28 cellular contexts compared by ENCODE assay signal in genomic region chr12:52740591-52740990, GRCh38. TPM values are rescaled to one million over a fixed set of nuclear protein-coding genes. Genes with fewer than 3 reads are reported as not detected.
DNase-seq lines count a peak whose midpoint lies in the region; ATAC-seq, FAIRE-seq and TF ChIP-seq lines count a peak whose summit lies in the region.
"Had no signal": no experiment of that assay in that cellular context is flagged by ENCODE, and none has a peak within 500 bp of the region (broad histone marks: within the 10 kb centered on the region; RNA-seq: fewer than 3 reads in every experiment).

No MANE protein-coding gene starts in this region.

- H3K4me3 ChIP-seq in pancreas (no peak overlapping the region), mucosa of descending colon (no peak overlapping the region)
- H3K4me3 ChIP-seq: BLaER1, dorsolateral prefrontal cortex, GM12878, left lung, smooth muscle cell had no signal

- H3K4me1 ChIP-seq in pancreas, result no peaks in the 10 kb centered on the region
- H3K4me1 ChIP-seq in mucosa of descending colon (ENCODE audit: low read depth), result no peaks in the 10 kb centered on the region
- H3K4me1 ChIP-seq: BLaER1, left lung had no signal

- intact Hi-C loops in pancreas (cut with DNase I) (no loop called here), mucosa of descending colon (cut with DNase I, micrococcal nuclease) (no loop called here)

- no peaks in the 10 kb centered on the region for H3K9me3 ChIP-seq in pancreas
- no peaks in the 10 kb centered on the region for H3K9me3 ChIP-seq in mucosa of descending colon
- H3K9me3 ChIP-seq: BLaER1, left lung had no signal

- ATAC-seq in pancreas (peak in 3 of 4 donors; percentile 22 to 76 (median 50)), GM18511 (IDR thresholded peaks at IDR 0.05; ENCODE audit: unreplicated experiment) (no peak), mucosa of descending colon (no peak), HG03520 (IDR thresholded peaks at IDR 0.05; ENCODE audit: unreplicated experiment) (no peak)

- H3K36me3 ChIP-seq in pancreas (no peaks in the 10 kb centered on the region), mucosa of descending colon (ENCODE audit: low read depth) (no peaks in the 10 kb centered on the region)
- H3K36me3 ChIP-seq: BLaER1, left lung had no signal

- TF ChIP-seq CTCF in pancreas (IDR thresholded peaks at IDR 0.05), result no peak
- TF ChIP-seq CTCF in mucosa of descending colon (IDR thresholded peaks at IDR 0.05), result no peak

- peak; percentile 3 for DNase-seq in NCI-H510A treated with DMSO at 0.1 percent for 48 hours (lab: John Stamatoyannopoulos, UW)
- DNase-seq in NCI-H510A (lab: John Stamatoyannopoulos, UW), result no peak
- DNase-seq in NCI-H1436 (lab: John Stamatoyannopoulos, UW), result peak; percentile 64
- peak; percentile 81 for DNase-seq in NCI-H2196 treated with DMSO at 0.1 percent for 48 hours (lab: John Stamatoyannopoulos, UW; ENCODE audit: unreplicated experiment)
- DNase-seq in pancreas, result no peak
- DNase-seq in mucosa of descending colon, result no peak
- DNase-seq: activated CD4-positive, alpha-beta T cell treated with anti-CD3 and anti-CD28 coated beads, Interleukin-2, amount 10 ng/mL, durations not matched to agents 7 days and 5 days; amniotic stem cell; dorsolateral prefrontal cortex; left lung; NCI-H1417 treated with DMSO at 0.1 percent for 48 hours; Right ventricle myocardium superior; stimulated activated CD4-positive, alpha-beta T cell treated with anti-CD3 and anti-CD28 coated beads, Interleukin-4, amount 100 ng/mL, for 4 hours had no signal

- no peak for FAIRE-seq in pancreas (lab: Jason Lieb, UNC)
- FAIRE-seq: A204.1, GM19239, HTR-8/SVneo had no signal

- no peaks in the 10 kb centered on the region for H3K27me3 ChIP-seq in pancreas
- H3K27me3 ChIP-seq: BLaER1 had no signal

- no peak overlapping the region for H3K27ac ChIP-seq in pancreas
- H3K27ac ChIP-seq: BLaER1, dorsolateral prefrontal cortex, left lung had no signal

RNA-seq across cellular contexts. Expression of gene KRT76, which starts 36.6 kb away (rescaled TPM):
- total RNA-seq in pancreas (not detected), mucosa of descending colon (not detected)
- not detected for polyA plus RNA-seq in pancreas
- total RNA-seq: activated CD4-positive, alpha-beta T cell treated with anti-CD3 and anti-CD28 coated beads, Interleukin-2, amount 10 ng/mL, durations not matched to agents 7 days and 5 days; cardiac septum; dorsolateral prefrontal cortex; glomerular endothelial cell; GM12878; H7; left lung; neural crest cell; pulmonary artery endothelial cell; Right ventricle myocardium superior; smooth muscle cell; T-cell; ureter had no signal
- polyA plus RNA-seq: GM12878, smooth muscle cell had no signal

RNA-seq across cellular contexts. Expression of gene KRT77, which starts 37.3 kb away (rescaled TPM):
- total RNA-seq in pancreas (not detected), mucosa of descending colon (not detected)
- under 1 TPM in 1 of 2 donors, not detected in 1; 0.07 TPM for polyA plus RNA-seq in pancreas
- total RNA-seq: activated CD4-positive, alpha-beta T cell treated with anti-CD3 and anti-CD28 coated beads, Interleukin-2, amount 10 ng/mL, durations not matched to agents 7 days and 5 days; cardiac septum; glomerular endothelial cell; GM12878; H7; left lung; neural crest cell; pulmonary artery endothelial cell; Right ventricle myocardium superior; T-cell; ureter had no signal
- polyA plus RNA-seq: GM12878, smooth muscle cell had no signal

RNA-seq across cellular contexts. Expression of gene KRT3, which starts 55.3 kb away (rescaled TPM):
- total RNA-seq in pancreas (not detected), mucosa of descending colon (not detected)
- not detected for polyA plus RNA-seq in pancreas
- total RNA-seq: activated CD4-positive, alpha-beta T cell treated with anti-CD3 and anti-CD28 coated beads, Interleukin-2, amount 10 ng/mL, durations not matched to agents 7 days and 5 days; cardiac septum; GM12878; H7; left lung; neural crest cell; pulmonary artery endothelial cell; Right ventricle myocardium superior; smooth muscle cell; T-cell; ureter had no signal
- polyA plus RNA-seq: GM12878, smooth muscle cell had no signal

Comparison
In these comparisons a context has a peak if more than half of its experiments do, and no peak if none do; other contexts are left out.
1. DNase-seq: peak in NCI-H510A treated with DMSO at 0.1 percent for 48 hours (single experiment), NCI-H1436 (single experiment) and NCI-H2196 treated with DMSO at 0.1 percent for 48 hours (single experiment); none in NCI-H510A (single experiment), pancreas (0 of 6) and mucosa of descending colon (0 of 3).
2. ATAC-seq: peak in pancreas (3 of 4); none in GM18511 (single experiment), mucosa of descending colon (single experiment) and HG03520 (single experiment).